In genomic region chr2:219439518-219439917, GRCh38 we compare ENCODE assay signal across 22 cellular contexts. TPM values are rescaled to one million over a fixed set of nuclear protein-coding genes. Genes with fewer than 3 reads are reported as not detected.
"Had no signal": no experiment of that assay in that cellular context is flagged by ENCODE, and none has a peak within 500 bp of the region (broad histone marks: within the 10 kb centered on the region; RNA-seq: fewer than 3 reads in every experiment).

No MANE protein-coding gene starts in this region.

- DNase-seq: activated CD4-positive, alpha-beta T cell treated with anti-CD3 and anti-CD28 coated beads, Interleukin-2, amount 10 ng/mL, durations not matched to agents 7 days and 5 days; activated CD4-positive, CD25-positive, alpha-beta regulatory T cell; activated CD8-positive, alpha-beta memory T cell treated with anti-CD3 and anti-CD28 coated beads for 24 hours; activated gamma-delta T cell treated with Interleukin-2 at 50 U/mL for 16 hours; amniotic stem cell; central memory CD4-positive, alpha-beta T cell; cortex of kidney; effector CD8-positive, alpha-beta T cell; islet precursor cell; mammary epithelial cell; occipital lobe; stimulated activated CD4-positive, alpha-beta T cell treated with anti-CD3 and anti-CD28 coated beads, Interleukin-15, amount 100 ng/mL, for 24 hours; stimulated activated CD4-positive, alpha-beta T cell treated with anti-CD3 and anti-CD28 coated beads, Interleukin-4, amount 100 ng/mL, for 1 hour; stimulated activated naive B cell treated with anti-CD40 and anti-IgM and Interleukin-4, amounts not matched to agents 10 μg/mL and 1 μg/mL and 100 μg/mL, for 72 hours; substantia nigra; SW 1271 had no signal

- H3K36me3 ChIP-seq: prostate gland had no signal

- H2AFZ ChIP-seq: hepatocyte had no signal

- H3K9me3 ChIP-seq: prostate gland had no signal

- H3K4me3 ChIP-seq: hepatocyte, prostate gland had no signal

- H3K27ac Mint-ChIP-seq: activated CD4-positive, alpha-beta T cell treated with anti-CD3 and anti-CD28 coated beads, Interleukin-2, amount 10 ng/mL, durations not matched to agents 7 days and 5 days; activated naive CD8-positive, alpha-beta T cell; natural killer cell treated with Interleukin-12 subunit alpha and Interleukin-12 subunit beta and Interleukin-15 and Interleukin-18, amount 100 ng/mL, for 72 hours; stimulated activated naive B cell treated with anti-CD40 and anti-IgM and Interleukin-4, amounts not matched to agents 10 μg/mL and 1 μg/mL and 100 μg/mL, for 72 hours; T-helper 2 cell treated with Interferon-gamma antibody and Interleukin-4, amounts not matched to agents 5 μg/mL and 100 μg/mL, for 36 hours; type B pancreatic cell had no signal

- H3K27ac ChIP-seq: hepatocyte, prostate gland had no signal

- H3K9me3 Mint-ChIP-seq: activated CD4-positive, alpha-beta T cell treated with anti-CD3 and anti-CD28 coated beads, Interleukin-2, amount 10 ng/mL, durations not matched to agents 7 days and 5 days; natural killer cell treated with Interleukin-12 subunit alpha and Interleukin-12 subunit beta and Interleukin-15 and Interleukin-18, amount 100 ng/mL, for 72 hours; stimulated activated naive B cell treated with anti-CD40 and anti-IgM and Interleukin-4, amounts not matched to agents 10 μg/mL and 1 μg/mL and 100 μg/mL, for 72 hours; T-helper 2 cell treated with Interferon-gamma antibody and Interleukin-4, amounts not matched to agents 5 μg/mL and 100 μg/mL, for 36 hours; type B pancreatic cell had no signal

- H3K36me3 Mint-ChIP-seq: activated naive CD8-positive, alpha-beta T cell; natural killer cell treated with Interleukin-12 subunit alpha and Interleukin-12 subunit beta and Interleukin-15 and Interleukin-18, amount 100 ng/mL, for 72 hours; stimulated activated naive B cell treated with anti-CD40 and anti-IgM and Interleukin-4, amounts not matched to agents 10 μg/mL and 1 μg/mL and 100 μg/mL, for 72 hours; type B pancreatic cell had no signal

- H3K4me1 ChIP-seq: prostate gland had no signal

- ATAC-seq: natural killer cell treated with Interleukin-12 subunit alpha and Interleukin-12 subunit beta and Interleukin-15 and Interleukin-18, amount 100 ng/mL, for 72 hours; stimulated activated naive B cell treated with anti-CD40 and anti-IgM and Interleukin-4, amounts not matched to agents 10 μg/mL and 1 μg/mL and 100 μg/mL, for 72 hours had no signal

- H3K4me2 ChIP-seq: hepatocyte had no signal

- H3K4me3 Mint-ChIP-seq: activated CD4-positive, alpha-beta T cell treated with anti-CD3 and anti-CD28 coated beads, Interleukin-2, amount 10 ng/mL, durations not matched to agents 7 days and 5 days; activated naive CD8-positive, alpha-beta T cell; natural killer cell treated with Interleukin-12 subunit alpha and Interleukin-12 subunit beta and Interleukin-15 and Interleukin-18, amount 100 ng/mL, for 72 hours; stimulated activated naive B cell treated with anti-CD40 and anti-IgM and Interleukin-4, amounts not matched to agents 10 μg/mL and 1 μg/mL and 100 μg/mL, for 72 hours; T-helper 2 cell treated with Interferon-gamma antibody and Interleukin-4, amounts not matched to agents 5 μg/mL and 100 μg/mL, for 36 hours had no signal

RNA-seq across cellular contexts. Expression of gene DES, which starts 21.3 kb away (rescaled TPM):
- total RNA-seq: activated CD4-positive, alpha-beta T cell treated with anti-CD3 and anti-CD28 coated beads, Interleukin-2, amount 10 ng/mL, durations not matched to agents 7 days and 5 days; natural killer cell treated with Interleukin-12 subunit alpha and Interleukin-12 subunit beta and Interleukin-15 and Interleukin-18, amount 100 ng/mL, for 72 hours had no signal
